ENCODE assay signal across 8 cellular contexts in genomic region chr11:118908931-118909618, GRCh38. TPM values are rescaled to one million over a fixed set of nuclear protein-coding genes. Genes with fewer than 3 reads are reported as not detected.
A peak's percentile ranks its signal among the peaks of the same experiment; 100 is the strongest.
DNase-seq lines count a peak whose midpoint lies in the region; ATAC-seq and TF ChIP-seq lines count a peak whose summit lies in the region.

No MANE protein-coding gene starts in this region.

- H3K4me1 ChIP-seq in GM23338 (ENCODE audit: insufficient read depth) (peaks cover 46% of the 10 kb centered on the region), NT2/D1 (ENCODE audit: insufficient read depth, insufficient read length) (peaks cover 18% of the 10 kb centered on the region), liver (ENCODE audit: control insufficient read depth in 4 of 4, insufficient read depth in 4 of 4, low read length in 3 of 4) (peaks cover 17 to 56% (median 30%) of the 10 kb centered on the region in 4 donors)

- ATAC-seq in GM23338 (peak; percentile 1), GM19023 (IDR thresholded peaks at IDR 0.05; ENCODE audit: unreplicated experiment) (no peak), HG02884 (IDR thresholded peaks at IDR 0.05; ENCODE audit: unreplicated experiment) (no peak)

- DNase-seq in GM23338 (ENCODE audit: low spot score) (peak; percentile 80), NT2/D1 (ENCODE audit: low read depth, low spot score) (no peak), dermis blood vessel endothelial cell (peak; percentile 68), substantia nigra (lab: John Stamatoyannopoulos, UW) (peak in 35 of 49 donors; percentile 16 to 84 (median 51))
- no peak for DNase-seq in activated CD4-positive, alpha-beta T cell treated with anti-CD3 and anti-CD28 coated beads for 48 hours

- peak in 1 of 2 donors; percentile 24 for TF ChIP-seq RAD21 in liver (IDR thresholded peaks at IDR 0.05)

- peak overlapping the region; percentile 98 for H3K27ac Mint-ChIP-seq in GM23338

- H3K9me3 Mint-ChIP-seq in GM23338 = no peaks in the 10 kb centered on the region

- H3K79me2 ChIP-seq in GM23338 (replicated peaks; ENCODE audit: insufficient read depth) = peaks cover 68% of the 10 kb centered on the region

- H3K36me3 Mint-ChIP-seq in GM23338 (ENCODE audit: low read depth) = peaks cover 41% of the 10 kb centered on the region

- H3K4me3 Mint-ChIP-seq in GM23338 = peak overlapping the region; percentile 80

- H3K4me2 ChIP-seq in GM23338 = peak overlapping the region; percentile 78

- no peaks in the 10 kb centered on the region for H3K9me3 ChIP-seq in NT2/D1 (ENCODE audit: insufficient read depth, low read length)
- H3K9me3 ChIP-seq in liver (ENCODE audit: control insufficient read depth in 4 of 4, low read length in 3 of 4) = no peaks in the 10 kb centered on the region

- H3K9ac ChIP-seq in NT2/D1 (ENCODE audit: insufficient read length, low read depth) (peak overlapping the region; percentile 90), liver (ENCODE audit: low read depth in 1 of 2, low read length in 2 of 2) (no peak overlapping the region)

- no peaks in the 10 kb centered on the region for H3K27me3 ChIP-seq in GM23338 (ENCODE audit: insufficient read depth)
- no peaks in the 10 kb centered on the region for H3K27me3 ChIP-seq in NT2/D1 (ENCODE audit: insufficient read depth, insufficient read length)
- H3K27me3 ChIP-seq in liver (ENCODE audit: control insufficient read depth in 4 of 4, insufficient read depth in 4 of 4, low read length in 3 of 4) = no peaks in the 10 kb centered on the region

- peaks cover 23% of the 10 kb centered on the region for H3K27me3 Mint-ChIP-seq in GM23338 (ENCODE audit: insufficient read depth, low read depth, poor library complexity)

- H3K4me3 ChIP-seq in GM23338 = peak overlapping the region; percentile 55
- H3K4me3 ChIP-seq in NT2/D1 (ENCODE audit: insufficient read length, low read depth) = peak overlapping the region; percentile 77
- H3K4me3 ChIP-seq in liver (ENCODE audit: low read depth in 1 of 3, low read length in 3 of 3) = no peak overlapping the region

- H2AFZ ChIP-seq in GM23338 = no peak overlapping the region

- peak overlapping the region; percentile 95 for H3K27ac ChIP-seq in GM23338 (ENCODE audit: low read depth)
- H3K27ac ChIP-seq in liver (ENCODE audit: low read depth in 1 of 2, low read length in 2 of 2) = peak overlapping the region; percentile 57 to 79
- peak overlapping the region; percentile 92 for H3K27ac ChIP-seq in substantia nigra (ENCODE audit: low read depth, low read length, poor library complexity, severe bottlenecking)

- peaks cover 48% of the 10 kb centered on the region for H3K4me1 Mint-ChIP-seq in GM23338

- H3K36me3 ChIP-seq in GM23338 (ENCODE audit: insufficient read depth) (peaks cover 9% of the 10 kb centered on the region; the same call in 1 of the 2 replicates), NT2/D1 (ENCODE audit: insufficient read depth, insufficient read length, low read length) (peaks cover 38% of the 10 kb centered on the region), liver (ENCODE audit: control insufficient read depth in 4 of 4, insufficient read depth in 3 of 4, low read depth in 1 of 4, low read length in 3 of 4) (peaks cover 0 to 7% (median 2%) of the 10 kb centered on the region in 4 donors)

- TF ChIP-seq CTCF in GM23338 (conservative IDR thresholded peaks at IDR 0.05; ENCODE audit: low read depth in 2 of 2) (no peak), liver (IDR thresholded peaks at IDR 0.05; ENCODE audit: low read depth, low read length, missing input control) (no peak)

- peaks cover 19% of the 10 kb centered on the region for H4K20me1 ChIP-seq in GM23338 (replicated peaks; ENCODE audit: insufficient read depth)

- peaks cover 28% of the 10 kb centered on the region for H3F3A ChIP-seq in GM23338 (replicated peaks; ENCODE audit: low read depth)

- 47% methylated on average over 17 of the region's 17 CpGs for WGBS in liver

- no peaks in the 10 kb centered on the region for H3K9me2 ChIP-seq in GM23338 (ENCODE audit: insufficient read depth)

TF ChIP-seq in GM23338, 12 proteins besides CTCF, POLR2A, EP300 and RAD21:
- TF ChIP-seq STAT1 (IDR thresholded peaks at IDR 0.05; ENCODE audit: unreplicated experiment) (no peak), POLR2AphosphoS5 (IDR thresholded peaks at IDR 0.05; ENCODE audit: low read depth) (peak; percentile 9; the same call in 1 of the 2 replicates)

TF ChIP-seq in liver, 16 proteins besides CTCF, POLR2A, EP300 and RAD21:
- TF ChIP-seq ZBTB33 (IDR thresholded peaks at IDR 0.05) (no peak), HNF4G (IDR thresholded peaks at IDR 0.05) (no peak), GABPA (IDR thresholded peaks at IDR 0.05 in 1 of 2, conservative IDR thresholded peaks at IDR 0.05 in 1 of 2) (no peak), TAF1 (conservative IDR thresholded peaks at IDR 0.05) (no peak), SP1 (IDR thresholded peaks at IDR 0.05) (no peak), JUND (IDR thresholded peaks at IDR 0.05) (no peak), MAX (IDR thresholded peaks at IDR 0.05) (no peak), HNF4A (conservative IDR thresholded peaks at IDR 0.05) (no peak), YY1 (IDR thresholded peaks at IDR 0.05) (no peak), EGR1 (IDR thresholded peaks at IDR 0.05; ENCODE audit: low read depth in 2 of 2) (no peak), ATF3 (IDR thresholded peaks at IDR 0.05) (no peak), RXRA (IDR thresholded peaks at IDR 0.05) (no peak), FOXA2 (IDR thresholded peaks at IDR 0.05) (no peak), NR2F2 (IDR thresholded peaks at IDR 0.05) (no peak)

RNA-seq across cellular contexts. Expression of gene BCL9L, which starts 16.7 kb away (rescaled TPM):
- 24.1 and 35.1 TPM in 2 replicates for total RNA-seq in GM23338 (2014; rRNA removed; shearing (Covaris generic))
- polyA plus RNA-seq in GM23338 (2016; fragmentation: Nextera tagmentation; extraction: Ambion mirVana) (15.9 and 23.6 TPM in 2 replicates), liver (10 to 100 TPM in 1 of 2 donors, 1 to 10 TPM in 1; 2.2 to 11.6 TPM)
- total RNA-seq in dermis blood vessel endothelial cell (7.1 and 18.8 TPM in 2 replicates), liver (10 to 100 TPM in 1 of 2 donors, 1 to 10 TPM in 1; 6.1 to 10.2 TPM)

RNA-seq across cellular contexts. Expression of gene CXCR5, which starts 25.4 kb away (rescaled TPM):
- total RNA-seq in GM23338 (2014; rRNA removed; shearing (Covaris generic)) = not detected in 2 replicates
- polyA plus RNA-seq in GM23338 (2016; fragmentation: Nextera tagmentation; extraction: Ambion mirVana) (0.18 and 0.96 TPM in 2 replicates), liver (under 1 TPM; 0.06 to 0.92 TPM)
- total RNA-seq in dermis blood vessel endothelial cell (not detected in 2 replicates), liver (not detected)

RNA-seq across cellular contexts. Expression of gene UPK2, which starts 47.0 kb away (rescaled TPM):
- total RNA-seq in GM23338 (2014; rRNA removed; shearing (Covaris generic)) = not detected in 2 replicates
- polyA plus RNA-seq in GM23338 (2016; fragmentation: Nextera tagmentation; extraction: Ambion mirVana) (0.74 and 1.4 TPM in 2 replicates), liver (not detected)
- total RNA-seq in dermis blood vessel endothelial cell (not detected in 2 replicates), liver (not detected)

Comparison
In these comparisons a context has a peak if more than half of its experiments do, and no peak if none do; other contexts are left out.
1. DNase-seq: peak in GM23338 (single experiment), dermis blood vessel endothelial cell (single experiment) and substantia nigra (35 of 49); none in NT2/D1 (single experiment) and activated CD4-positive, alpha-beta T cell treated with anti-CD3 and anti-CD28 coated beads for 48 hours (single experiment).
2. H3K4me3 ChIP-seq: peak in GM23338 (single experiment) and NT2/D1 (single experiment); none in liver (0 of 3).
3. Peak in every context shown above with its lines, with median percentiles within 50 percentile points of each other: H3K27ac ChIP-seq.